In the genomic region with DNA sequence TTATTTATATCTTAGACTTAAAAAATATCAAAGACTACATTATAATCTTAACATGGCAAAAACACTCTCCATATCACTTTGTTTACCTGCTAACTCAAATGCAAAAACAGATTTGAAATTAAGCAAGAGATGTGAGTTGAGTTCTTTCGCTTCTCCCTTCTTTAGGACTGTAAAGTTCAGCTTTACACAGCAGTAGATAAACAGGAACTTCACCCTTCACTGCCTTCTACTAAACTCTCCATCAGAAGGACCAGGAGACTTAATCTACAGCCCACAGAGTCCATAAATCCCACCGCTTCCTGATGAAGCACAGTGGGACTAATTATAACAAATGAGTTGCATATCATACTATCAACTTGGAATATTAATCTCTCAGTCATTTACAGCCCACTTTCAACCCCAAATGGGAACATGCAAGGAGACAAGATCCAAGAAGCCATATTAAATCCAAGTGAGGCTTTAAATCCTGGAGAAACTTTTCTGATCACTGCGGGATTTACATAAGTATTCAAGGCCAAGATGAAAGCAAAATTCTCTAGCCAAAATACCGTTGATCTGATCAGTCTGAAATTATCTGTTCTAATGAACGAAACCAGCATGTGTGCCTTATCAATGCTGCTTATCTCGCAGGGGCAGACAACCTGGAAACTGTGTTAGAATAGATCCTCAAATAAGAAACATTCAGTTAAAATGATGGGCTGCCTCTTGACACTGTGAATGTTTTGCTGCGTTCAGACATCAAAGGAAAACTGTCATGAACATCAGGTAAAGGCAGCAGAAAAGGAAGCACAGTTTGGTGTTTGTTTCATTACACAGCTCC, we compare ENCODE assay signal across 1 cellular context.
A peak's percentile ranks its signal among the peaks of the same experiment; 100 is the strongest.
TF ChIP-seq lines count a peak whose summit lies in the region.

No MANE protein-coding gene starts in this region.

TF ChIP-seq in K562, 482 proteins besides CTCF, POLR2A, EP300 and RAD21 (continued from another document):
- TF ChIP-seq, protein P1, sequence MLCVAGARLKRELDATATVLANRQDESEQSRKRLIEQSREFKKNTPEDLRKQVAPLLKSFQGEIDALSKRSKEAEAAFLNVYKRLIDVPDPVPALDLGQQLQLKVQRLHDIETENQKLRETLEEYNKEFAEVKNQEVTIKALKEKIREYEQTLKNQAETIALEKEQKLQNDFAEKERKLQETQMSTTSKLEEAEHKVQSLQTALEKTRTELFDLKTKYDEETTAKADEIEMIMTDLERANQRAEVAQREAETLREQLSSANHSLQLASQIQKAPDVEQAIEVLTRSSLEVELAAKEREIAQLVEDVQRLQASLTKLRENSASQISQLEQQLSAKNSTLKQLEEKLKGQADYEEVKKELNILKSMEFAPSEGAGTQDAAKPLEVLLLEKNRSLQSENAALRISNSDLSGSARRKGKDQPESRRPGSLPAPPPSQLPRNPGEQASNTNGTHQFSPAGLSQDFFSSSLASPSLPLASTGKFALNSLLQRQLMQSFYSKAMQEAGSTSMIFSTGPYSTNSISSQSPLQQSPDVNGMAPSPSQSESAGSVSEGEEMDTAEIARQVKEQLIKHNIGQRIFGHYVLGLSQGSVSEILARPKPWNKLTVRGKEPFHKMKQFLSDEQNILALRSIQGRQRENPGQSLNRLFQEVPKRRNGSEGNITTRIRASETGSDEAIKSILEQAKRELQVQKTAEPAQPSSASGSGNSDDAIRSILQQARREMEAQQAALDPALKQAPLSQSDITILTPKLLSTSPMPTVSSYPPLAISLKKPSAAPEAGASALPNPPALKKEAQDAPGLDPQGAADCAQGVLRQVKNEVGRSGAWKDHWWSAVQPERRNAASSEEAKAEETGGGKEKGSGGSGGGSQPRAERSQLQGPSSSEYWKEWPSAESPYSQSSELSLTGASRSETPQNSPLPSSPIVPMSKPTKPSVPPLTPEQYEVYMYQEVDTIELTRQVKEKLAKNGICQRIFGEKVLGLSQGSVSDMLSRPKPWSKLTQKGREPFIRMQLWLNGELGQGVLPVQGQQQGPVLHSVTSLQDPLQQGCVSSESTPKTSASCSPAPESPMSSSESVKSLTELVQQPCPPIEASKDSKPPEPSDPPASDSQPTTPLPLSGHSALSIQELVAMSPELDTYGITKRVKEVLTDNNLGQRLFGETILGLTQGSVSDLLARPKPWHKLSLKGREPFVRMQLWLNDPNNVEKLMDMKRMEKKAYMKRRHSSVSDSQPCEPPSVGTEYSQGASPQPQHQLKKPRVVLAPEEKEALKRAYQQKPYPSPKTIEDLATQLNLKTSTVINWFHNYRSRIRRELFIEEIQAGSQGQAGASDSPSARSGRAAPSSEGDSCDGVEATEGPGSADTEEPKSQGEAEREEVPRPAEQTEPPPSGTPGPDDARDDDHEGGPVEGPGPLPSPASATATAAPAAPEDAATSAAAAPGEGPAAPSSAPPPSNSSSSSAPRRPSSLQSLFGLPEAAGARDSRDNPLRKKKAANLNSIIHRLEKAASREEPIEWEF (CRISPR knock-in tag; IDR thresholded peaks at IDR 0.05), result no peak
- TF ChIP-seq MECOM (CRISPR knock-in tag; IDR thresholded peaks at IDR 0.05) (no peak), U2AF2 (optimal IDR thresholded peaks at IDR 0.05; ENCODE audit: low read depth, low read length) (no peak), DPF2 (IDR thresholded peaks at IDR 0.05) (no peak; the same call in 1 of the 2 replicates), TAL1 (IDR thresholded peaks at IDR 0.05) (peak; percentile 56), CXXC5 (CRISPR knock-in tag; IDR thresholded peaks at IDR 0.05) (peak; percentile 21; the same call in 1 of the 2 replicates), MED1 (CRISPR knock-in tag; IDR thresholded peaks at IDR 0.05; ENCODE audit: borderline replicate concordance) (no peak), PRPF4 (IDR thresholded peaks at IDR 0.05; ENCODE audit: insufficient read depth, low read depth, low read length, poor library complexity, severe bottlenecking) (no peak), MTA3 (IDR thresholded peaks at IDR 0.05; ENCODE audit: borderline replicate concordance) (0 out of 2 replicates have a peak, but pooled peaks have one; percentile 25), ELF2 (CRISPR knock-in tag; IDR thresholded peaks at IDR 0.05) (no peak), SMARCA4 (IDR thresholded peaks at IDR 0.05) (peak; percentile 59), LEF1 (IDR thresholded peaks at IDR 0.05) (peak; percentile 70), TCF3 (CRISPR knock-in tag; IDR thresholded peaks at IDR 0.05) (peak; percentile 21; the same call in 1 of the 2 replicates), TCF7 (IDR thresholded peaks at IDR 0.05; ENCODE audit: borderline replicate concordance) (peak; percentile 71; the same call in 1 of the 2 replicates), GATAD2B (IDR thresholded peaks at IDR 0.05; ENCODE audit: borderline replicate concordance) (peak; percentile 20; the same call in 1 of the 2 replicates), CHD1 (IDR thresholded peaks at IDR 0.05; ENCODE audit: low read length) (peak; percentile 23), PML (IDR thresholded peaks at IDR 0.05; ENCODE audit: low read length) (0 out of 2 replicates have a peak, but pooled peaks have one; percentile 5), MAFK (IDR thresholded peaks at IDR 0.05; ENCODE audit: low read length) (no peak), YY1 (IDR thresholded peaks at IDR 0.05; ENCODE audit: borderline replicate concordance in 1 of 3, control insufficient read depth in 1 of 3, extremely low read depth in 1 of 3, insufficient read depth in 3 of 3, insufficient read length in 1 of 3, insufficient replicate concordance in 2 of 3, low read depth in 1 of 3, low read length in 2 of 3) (no peak), MCM5 (IDR thresholded peaks at IDR 0.05; ENCODE audit: low read depth) (no peak), NFIX (CRISPR knock-in tag; IDR thresholded peaks at IDR 0.05; ENCODE audit: low read depth) (no peak), BMI1 (IDR thresholded peaks at IDR 0.05; ENCODE audit: low read length) (no peak), HNRNPUL1 (IDR thresholded peaks at IDR 0.05; ENCODE audit: low read length) (no peak), CBFA2T3 (IDR thresholded peaks at IDR 0.05) (peak; percentile 67), SMARCE1 (IDR thresholded peaks at IDR 0.05) (peak; percentile 47; the same call in 1 of the 2 replicates)
- TF ChIP-seq, protein P2, sequence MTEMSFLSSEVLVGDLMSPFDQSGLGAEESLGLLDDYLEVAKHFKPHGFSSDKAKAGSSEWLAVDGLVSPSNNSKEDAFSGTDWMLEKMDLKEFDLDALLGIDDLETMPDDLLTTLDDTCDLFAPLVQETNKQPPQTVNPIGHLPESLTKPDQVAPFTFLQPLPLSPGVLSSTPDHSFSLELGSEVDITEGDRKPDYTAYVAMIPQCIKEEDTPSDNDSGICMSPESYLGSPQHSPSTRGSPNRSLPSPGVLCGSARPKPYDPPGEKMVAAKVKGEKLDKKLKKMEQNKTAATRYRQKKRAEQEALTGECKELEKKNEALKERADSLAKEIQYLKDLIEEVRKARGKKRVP (CRISPR knock-in tag; IDR thresholded peaks at IDR 0.05), result no peak
- TF ChIP-seq, protein P3, sequence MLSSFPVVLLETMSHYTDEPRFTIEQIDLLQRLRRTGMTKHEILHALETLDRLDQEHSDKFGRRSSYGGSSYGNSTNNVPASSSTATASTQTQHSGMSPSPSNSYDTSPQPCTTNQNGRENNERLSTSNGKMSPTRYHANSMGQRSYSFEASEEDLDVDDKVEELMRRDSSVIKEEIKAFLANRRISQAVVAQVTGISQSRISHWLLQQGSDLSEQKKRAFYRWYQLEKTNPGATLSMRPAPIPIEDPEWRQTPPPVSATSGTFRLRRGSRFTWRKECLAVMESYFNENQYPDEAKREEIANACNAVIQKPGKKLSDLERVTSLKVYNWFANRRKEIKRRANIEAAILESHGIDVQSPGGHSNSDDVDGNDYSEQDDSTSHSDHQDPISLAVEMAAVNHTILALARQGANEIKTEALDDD (IDR thresholded peaks at IDR 0.05), result peak; percentile 28; the same call in 1 of the 2 replicates
- TF ChIP-seq, protein P4, sequence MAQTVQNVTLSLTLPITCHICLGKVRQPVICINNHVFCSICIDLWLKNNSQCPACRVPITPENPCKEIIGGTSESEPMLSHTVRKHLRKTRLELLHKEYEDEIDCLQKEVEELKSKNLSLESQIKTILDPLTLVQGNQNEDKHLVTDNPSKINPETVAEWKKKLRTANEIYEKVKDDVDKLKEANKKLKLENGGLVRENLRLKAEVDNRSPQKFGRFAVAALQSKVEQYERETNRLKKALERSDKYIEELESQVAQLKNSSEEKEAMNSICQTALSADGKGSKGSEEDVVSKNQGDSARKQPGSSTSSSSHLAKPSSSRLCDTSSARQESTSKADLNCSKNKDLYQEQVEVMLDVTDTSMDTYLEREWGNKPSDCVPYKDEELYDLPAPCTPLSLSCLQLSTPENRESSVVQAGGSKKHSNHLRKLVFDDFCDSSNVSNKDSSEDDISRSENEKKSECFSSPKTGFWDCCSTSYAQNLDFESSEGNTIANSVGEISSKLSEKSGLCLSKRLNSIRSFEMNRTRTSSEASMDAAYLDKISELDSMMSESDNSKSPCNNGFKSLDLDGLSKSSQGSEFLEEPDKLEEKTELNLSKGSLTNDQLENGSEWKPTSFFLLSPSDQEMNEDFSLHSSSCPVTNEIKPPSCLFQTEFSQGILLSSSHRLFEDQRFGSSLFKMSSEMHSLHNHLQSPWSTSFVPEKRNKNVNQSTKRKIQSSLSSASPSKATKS (CRISPR knock-in tag; IDR thresholded peaks at IDR 0.05), result no peak
- TF ChIP-seq, protein P5, sequence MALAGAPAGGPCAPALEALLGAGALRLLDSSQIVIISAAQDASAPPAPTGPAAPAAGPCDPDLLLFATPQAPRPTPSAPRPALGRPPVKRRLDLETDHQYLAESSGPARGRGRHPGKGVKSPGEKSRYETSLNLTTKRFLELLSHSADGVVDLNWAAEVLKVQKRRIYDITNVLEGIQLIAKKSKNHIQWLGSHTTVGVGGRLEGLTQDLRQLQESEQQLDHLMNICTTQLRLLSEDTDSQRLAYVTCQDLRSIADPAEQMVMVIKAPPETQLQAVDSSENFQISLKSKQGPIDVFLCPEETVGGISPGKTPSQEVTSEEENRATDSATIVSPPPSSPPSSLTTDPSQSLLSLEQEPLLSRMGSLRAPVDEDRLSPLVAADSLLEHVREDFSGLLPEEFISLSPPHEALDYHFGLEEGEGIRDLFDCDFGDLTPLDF (CRISPR knock-in tag; IDR thresholded peaks at IDR 0.05), result no peak
- TF ChIP-seq, protein P6, sequence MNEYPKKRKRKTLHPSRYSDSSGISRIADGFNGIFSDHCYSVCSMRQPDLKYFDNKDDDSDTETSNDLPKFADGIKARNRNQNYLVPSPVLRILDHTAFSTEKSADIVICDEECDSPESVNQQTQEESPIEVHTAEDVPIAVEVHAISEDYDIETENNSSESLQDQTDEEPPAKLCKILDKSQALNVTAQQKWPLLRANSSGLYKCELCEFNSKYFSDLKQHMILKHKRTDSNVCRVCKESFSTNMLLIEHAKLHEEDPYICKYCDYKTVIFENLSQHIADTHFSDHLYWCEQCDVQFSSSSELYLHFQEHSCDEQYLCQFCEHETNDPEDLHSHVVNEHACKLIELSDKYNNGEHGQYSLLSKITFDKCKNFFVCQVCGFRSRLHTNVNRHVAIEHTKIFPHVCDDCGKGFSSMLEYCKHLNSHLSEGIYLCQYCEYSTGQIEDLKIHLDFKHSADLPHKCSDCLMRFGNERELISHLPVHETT (CRISPR knock-in tag; conservative IDR thresholded peaks at IDR 0.05 in 1 of 2, IDR thresholded peaks at IDR 0.05 in 1 of 2), result no peak
- TF ChIP-seq, protein P7, sequence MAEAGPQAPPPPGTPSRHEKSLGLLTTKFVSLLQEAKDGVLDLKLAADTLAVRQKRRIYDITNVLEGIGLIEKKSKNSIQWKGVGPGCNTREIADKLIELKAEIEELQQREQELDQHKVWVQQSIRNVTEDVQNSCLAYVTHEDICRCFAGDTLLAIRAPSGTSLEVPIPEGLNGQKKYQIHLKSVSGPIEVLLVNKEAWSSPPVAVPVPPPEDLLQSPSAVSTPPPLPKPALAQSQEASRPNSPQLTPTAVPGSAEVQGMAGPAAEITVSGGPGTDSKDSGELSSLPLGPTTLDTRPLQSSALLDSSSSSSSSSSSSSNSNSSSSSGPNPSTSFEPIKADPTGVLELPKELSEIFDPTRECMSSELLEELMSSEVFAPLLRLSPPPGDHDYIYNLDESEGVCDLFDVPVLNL (CRISPR knock-in tag; IDR thresholded peaks at IDR 0.05; ENCODE audit: low read depth), result no peak
- TF ChIP-seq, protein P8, sequence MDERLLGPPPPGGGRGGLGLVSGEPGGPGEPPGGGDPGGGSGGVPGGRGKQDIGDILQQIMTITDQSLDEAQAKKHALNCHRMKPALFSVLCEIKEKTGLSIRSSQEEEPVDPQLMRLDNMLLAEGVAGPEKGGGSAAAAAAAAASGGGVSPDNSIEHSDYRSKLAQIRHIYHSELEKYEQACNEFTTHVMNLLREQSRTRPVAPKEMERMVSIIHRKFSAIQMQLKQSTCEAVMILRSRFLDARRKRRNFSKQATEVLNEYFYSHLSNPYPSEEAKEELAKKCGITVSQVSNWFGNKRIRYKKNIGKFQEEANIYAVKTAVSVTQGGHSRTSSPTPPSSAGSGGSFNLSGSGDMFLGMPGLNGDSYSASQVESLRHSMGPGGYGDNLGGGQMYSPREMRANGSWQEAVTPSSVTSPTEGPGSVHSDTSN (CRISPR knock-in tag; IDR thresholded peaks at IDR 0.05; ENCODE audit: low read depth), result no peak
- TF ChIP-seq, protein P8 (tag; conservative IDR thresholded peaks at IDR 0.05; ENCODE audit: low read depth), result 0 out of 2 replicates have a peak, but pooled peaks have one; percentile 6
- TF ChIP-seq, protein P9, sequence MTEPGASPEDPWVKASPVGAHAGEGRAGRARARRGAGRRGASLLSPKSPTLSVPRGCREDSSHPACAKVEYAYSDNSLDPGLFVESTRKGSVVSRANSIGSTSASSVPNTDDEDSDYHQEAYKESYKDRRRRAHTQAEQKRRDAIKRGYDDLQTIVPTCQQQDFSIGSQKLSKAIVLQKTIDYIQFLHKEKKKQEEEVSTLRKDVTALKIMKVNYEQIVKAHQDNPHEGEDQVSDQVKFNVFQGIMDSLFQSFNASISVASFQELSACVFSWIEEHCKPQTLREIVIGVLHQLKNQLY (CRISPR knock-in tag; conservative IDR thresholded peaks at IDR 0.05), result no peak
TF ChIP-seq in K562: peak in this region for 22.
